In the genomic region with DNA sequence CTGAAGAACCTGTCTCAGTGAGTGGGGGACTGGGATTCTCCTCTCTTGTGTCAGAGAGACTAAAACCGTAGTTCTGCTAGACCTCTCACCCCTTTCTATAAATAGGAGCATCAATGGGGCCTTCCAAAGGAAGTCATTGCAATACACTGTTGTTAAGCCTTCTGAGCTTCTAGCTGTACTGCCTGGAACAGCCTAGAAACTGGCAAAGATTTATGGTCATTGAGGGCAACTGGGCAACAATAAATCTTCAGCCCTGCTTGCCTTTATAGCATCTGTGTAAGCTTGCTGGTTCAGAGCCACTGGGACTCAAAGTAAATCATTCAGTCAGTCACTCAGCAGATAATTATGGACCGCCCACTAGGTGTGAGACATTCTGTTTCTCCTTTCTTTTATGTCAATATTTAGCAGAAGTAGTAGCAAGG, we compare ENCODE assay signal across 1 cellular context.
TF ChIP-seq lines count a peak whose summit lies in the region.

No MANE protein-coding gene starts in this region.

TF ChIP-seq in HEK293, 187 proteins besides CTCF, POLR2A, EP300 and RAD21 (continued from another document and continues in another):
- TF ChIP-seq, protein P1, sequence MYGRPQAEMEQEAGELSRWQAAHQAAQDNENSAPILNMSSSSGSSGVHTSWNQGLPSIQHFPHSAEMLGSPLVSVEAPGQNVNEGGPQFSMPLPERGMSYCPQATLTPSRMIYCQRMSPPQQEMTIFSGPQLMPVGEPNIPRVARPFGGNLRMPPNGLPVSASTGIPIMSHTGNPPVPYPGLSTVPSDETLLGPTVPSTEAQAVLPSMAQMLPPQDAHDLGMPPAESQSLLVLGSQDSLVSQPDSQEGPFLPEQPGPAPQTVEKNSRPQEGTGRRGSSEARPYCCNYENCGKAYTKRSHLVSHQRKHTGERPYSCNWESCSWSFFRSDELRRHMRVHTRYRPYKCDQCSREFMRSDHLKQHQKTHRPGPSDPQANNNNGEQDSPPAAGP (tag by site-specific recombination; IDR thresholded peaks at IDR 0.05), result peak; percentile 83
- TF ChIP-seq ZNF274 (IDR thresholded peaks at IDR 0.05; ENCODE audit: low read length), result no peak
- TF ChIP-seq ZNF274 (tag by site-specific recombination; IDR thresholded peaks at IDR 0.05; ENCODE audit: borderline replicate concordance), result no peak
- no peak for TF ChIP-seq MZF1 (tag by site-specific recombination; IDR thresholded peaks at IDR 0.05; ENCODE audit: borderline replicate concordance)
- TF ChIP-seq SCRT2 (tag by site-specific recombination; IDR thresholded peaks at IDR 0.05), result no peak
- peak; percentile 95 for TF ChIP-seq ZNF24 (tag by site-specific recombination; IDR thresholded peaks at IDR 0.05)
- TF ChIP-seq FEZF1 (tag by site-specific recombination; IDR thresholded peaks at IDR 0.05), result peak; percentile 98
- no peak for TF ChIP-seq ZNF549 (tag by site-specific recombination; IDR thresholded peaks at IDR 0.05)
- TF ChIP-seq ZNF202 (tag by site-specific recombination; IDR thresholded peaks at IDR 0.05; ENCODE audit: borderline replicate concordance), result no peak
- no peak for TF ChIP-seq ZNF747 (tag by site-specific recombination; IDR thresholded peaks at IDR 0.05)
- peak; percentile 96 for TF ChIP-seq ZBTB8A (tag by site-specific recombination; IDR thresholded peaks at IDR 0.05)
- TF ChIP-seq ZNF837 (tag by site-specific recombination; IDR thresholded peaks at IDR 0.05), result no peak
- no peak for TF ChIP-seq MYNN (tag by site-specific recombination; IDR thresholded peaks at IDR 0.05; ENCODE audit: borderline replicate concordance)
- peak; percentile 79 for TF ChIP-seq ZXDB (tag by site-specific recombination; IDR thresholded peaks at IDR 0.05)
- no peak for TF ChIP-seq ZNF654 (tag by site-specific recombination; IDR thresholded peaks at IDR 0.05; ENCODE audit: low read depth)
- TF ChIP-seq, protein P2, sequence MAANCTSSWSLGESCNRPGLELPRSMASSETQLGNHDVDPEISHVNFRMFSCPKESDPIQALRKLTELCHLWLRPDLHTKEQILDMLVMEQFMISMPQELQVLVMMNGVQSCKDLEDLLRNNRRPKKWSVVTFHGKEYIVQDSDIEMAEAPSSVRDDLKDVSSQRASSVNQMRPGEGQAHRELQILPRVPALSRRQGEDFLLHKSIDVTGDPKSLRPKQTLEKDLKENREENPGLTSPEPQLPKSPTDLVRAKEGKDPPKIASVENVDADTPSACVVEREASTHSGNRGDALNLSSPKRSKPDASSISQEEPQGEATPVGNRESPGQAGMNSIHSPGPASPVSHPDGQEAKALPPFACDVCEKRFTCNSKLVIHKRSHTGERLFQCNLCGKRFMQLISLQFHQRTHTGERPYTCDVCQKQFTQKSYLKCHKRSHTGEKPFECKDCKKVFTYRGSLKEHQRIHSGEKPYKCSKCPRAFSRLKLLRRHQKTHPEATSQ (tag by site-specific recombination; IDR thresholded peaks at IDR 0.05), result no peak
- TF ChIP-seq ZNF114 (tag by site-specific recombination; IDR thresholded peaks at IDR 0.05), result no peak
- TF ChIP-seq IKZF3 (tag by site-specific recombination; IDR thresholded peaks at IDR 0.05), result peak; percentile 92
- no peak for TF ChIP-seq ZNF768 (tag by site-specific recombination; IDR thresholded peaks at IDR 0.05)
- TF ChIP-seq ZNF610 (tag by site-specific recombination; IDR thresholded peaks at IDR 0.05; ENCODE audit: borderline replicate concordance), result 0 out of 2 replicates have a peak, but pooled peaks have one; percentile 50
- no peak for TF ChIP-seq GLIS2 (tag by site-specific recombination; IDR thresholded peaks at IDR 0.05)
- no peak for TF ChIP-seq ZNF112 (tag by site-specific recombination; IDR thresholded peaks at IDR 0.05)
- no peak for TF ChIP-seq ZNF560 (tag by site-specific recombination; IDR thresholded peaks at IDR 0.05; ENCODE audit: borderline replicate concordance)
- TF ChIP-seq ZNF223 (tag by site-specific recombination; IDR thresholded peaks at IDR 0.05), result no peak
- TF ChIP-seq, protein P3, sequence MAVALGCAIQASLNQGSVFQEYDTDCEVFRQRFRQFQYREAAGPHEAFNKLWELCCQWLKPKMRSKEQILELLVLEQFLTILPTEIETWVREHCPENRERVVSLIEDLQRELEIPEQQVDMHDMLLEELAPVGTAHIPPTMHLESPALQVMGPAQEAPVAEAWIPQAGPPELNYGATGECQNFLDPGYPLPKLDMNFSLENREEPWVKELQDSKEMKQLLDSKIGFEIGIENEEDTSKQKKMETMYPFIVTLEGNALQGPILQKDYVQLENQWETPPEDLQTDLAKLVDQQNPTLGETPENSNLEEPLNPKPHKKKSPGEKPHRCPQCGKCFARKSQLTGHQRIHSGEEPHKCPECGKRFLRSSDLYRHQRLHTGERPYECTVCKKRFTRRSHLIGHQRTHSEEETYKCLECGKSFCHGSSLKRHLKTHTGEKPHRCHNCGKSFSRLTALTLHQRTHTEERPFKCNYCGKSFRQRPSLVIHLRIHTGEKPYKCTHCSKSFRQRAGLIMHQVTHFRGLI (tag by site-specific recombination; IDR thresholded peaks at IDR 0.05), result no peak
- TF ChIP-seq ZNF600 (tag by site-specific recombination; IDR thresholded peaks at IDR 0.05), result 0 out of 2 replicates have a peak, but pooled peaks have one; percentile 16
- TF ChIP-seq KLF9 (tag by site-specific recombination; IDR thresholded peaks at IDR 0.05; ENCODE audit: low read depth), result peak; percentile 61
- TF ChIP-seq ZNF341 (tag by site-specific recombination; IDR thresholded peaks at IDR 0.05; ENCODE audit: low read depth), result peak; percentile 96
- peak; percentile 97 for TF ChIP-seq ZNF561 (tag by site-specific recombination; IDR thresholded peaks at IDR 0.05; ENCODE audit: borderline replicate concordance)
- no peak for TF ChIP-seq ZNF548 (tag by site-specific recombination; IDR thresholded peaks at IDR 0.05)
- TF ChIP-seq ZNF423 (tag by site-specific recombination; IDR thresholded peaks at IDR 0.05), result no peak; the same call in 1 of the 2 replicates
- no peak for TF ChIP-seq GLI4 (tag by site-specific recombination; IDR thresholded peaks at IDR 0.05)
- peak; percentile 94 for TF ChIP-seq ZSCAN30 (tag by site-specific recombination; IDR thresholded peaks at IDR 0.05)
- peak; percentile 54; the same call in 1 of the 2 replicates for TF ChIP-seq ZNF558 (tag by site-specific recombination; IDR thresholded peaks at IDR 0.05)
- TF ChIP-seq, protein P4, sequence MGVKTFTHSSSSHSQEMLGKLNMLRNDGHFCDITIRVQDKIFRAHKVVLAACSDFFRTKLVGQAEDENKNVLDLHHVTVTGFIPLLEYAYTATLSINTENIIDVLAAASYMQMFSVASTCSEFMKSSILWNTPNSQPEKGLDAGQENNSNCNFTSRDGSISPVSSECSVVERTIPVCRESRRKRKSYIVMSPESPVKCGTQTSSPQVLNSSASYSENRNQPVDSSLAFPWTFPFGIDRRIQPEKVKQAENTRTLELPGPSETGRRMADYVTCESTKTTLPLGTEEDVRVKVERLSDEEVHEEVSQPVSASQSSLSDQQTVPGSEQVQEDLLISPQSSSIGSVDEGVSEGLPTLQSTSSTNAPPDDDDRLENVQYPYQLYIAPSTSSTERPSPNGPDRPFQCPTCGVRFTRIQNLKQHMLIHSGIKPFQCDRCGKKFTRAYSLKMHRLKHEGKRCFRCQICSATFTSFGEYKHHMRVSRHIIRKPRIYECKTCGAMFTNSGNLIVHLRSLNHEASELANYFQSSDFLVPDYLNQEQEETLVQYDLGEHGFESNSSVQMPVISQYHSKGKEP (tag by site-specific recombination; IDR thresholded peaks at IDR 0.05), result peak; percentile 83
- no peak for TF ChIP-seq ZFP37 (tag by site-specific recombination; IDR thresholded peaks at IDR 0.05)
- no peak for TF ChIP-seq ZNF623 (tag by site-specific recombination; IDR thresholded peaks at IDR 0.05)
- TF ChIP-seq GLIS1 (tag by site-specific recombination; IDR thresholded peaks at IDR 0.05), result peak; percentile 60
- no peak for TF ChIP-seq ZNF140 (tag by site-specific recombination; IDR thresholded peaks at IDR 0.05)
- no peak for TF ChIP-seq ZNF214 (tag by site-specific recombination; IDR thresholded peaks at IDR 0.05; ENCODE audit: borderline replicate concordance)
- TF ChIP-seq ZNF777 (tag by site-specific recombination; IDR thresholded peaks at IDR 0.05; ENCODE audit: borderline replicate concordance), result no peak
- TF ChIP-seq, protein P5, sequence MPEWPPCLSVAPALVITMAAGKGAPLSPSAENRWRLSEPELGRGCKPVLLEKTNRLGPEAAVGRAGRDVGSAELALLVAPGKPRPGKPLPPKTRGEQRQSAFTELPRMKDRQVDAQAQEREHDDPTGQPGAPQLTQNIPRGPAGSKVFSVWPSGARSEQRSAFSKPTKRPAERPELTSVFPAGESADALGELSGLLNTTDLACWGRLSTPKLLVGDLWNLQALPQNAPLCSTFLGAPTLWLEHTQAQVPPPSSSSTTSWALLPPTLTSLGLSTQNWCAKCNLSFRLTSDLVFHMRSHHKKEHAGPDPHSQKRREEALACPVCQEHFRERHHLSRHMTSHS (tag by site-specific recombination; IDR thresholded peaks at IDR 0.05), result peak; percentile 85; the same call in 1 of the 2 replicates
- no peak for TF ChIP-seq ZNF830 (tag by site-specific recombination; IDR thresholded peaks at IDR 0.05; ENCODE audit: low read depth)
- no peak for TF ChIP-seq SCRT1 (tag by site-specific recombination; IDR thresholded peaks at IDR 0.05; ENCODE audit: borderline replicate concordance)
- TF ChIP-seq REPIN1 (tag by site-specific recombination; IDR thresholded peaks at IDR 0.05; ENCODE audit: low read depth), result no peak
- peak; percentile 98 for TF ChIP-seq TRIM28 (IDR thresholded peaks at IDR 0.05; ENCODE audit: borderline replicate concordance, low read length)
- TF ChIP-seq, protein P6, sequence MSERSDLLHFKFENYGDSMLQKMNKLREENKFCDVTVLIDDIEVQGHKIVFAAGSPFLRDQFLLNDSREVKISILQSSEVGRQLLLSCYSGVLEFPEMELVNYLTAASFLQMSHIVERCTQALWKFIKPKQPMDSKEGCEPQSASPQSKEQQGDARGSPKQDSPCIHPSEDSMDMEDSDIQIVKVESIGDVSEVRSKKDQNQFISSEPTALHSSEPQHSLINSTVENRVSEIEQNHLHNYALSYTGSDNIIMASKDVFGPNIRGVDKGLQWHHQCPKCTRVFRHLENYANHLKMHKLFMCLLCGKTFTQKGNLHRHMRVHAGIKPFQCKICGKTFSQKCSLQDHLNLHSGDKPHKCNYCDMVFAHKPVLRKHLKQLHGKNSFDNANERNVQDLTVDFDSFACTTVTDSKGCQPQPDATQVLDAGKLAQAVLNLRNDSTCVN (tag by site-specific recombination; optimal IDR thresholded peaks at IDR 0.05), result no peak
- TF ChIP-seq, protein P7, sequence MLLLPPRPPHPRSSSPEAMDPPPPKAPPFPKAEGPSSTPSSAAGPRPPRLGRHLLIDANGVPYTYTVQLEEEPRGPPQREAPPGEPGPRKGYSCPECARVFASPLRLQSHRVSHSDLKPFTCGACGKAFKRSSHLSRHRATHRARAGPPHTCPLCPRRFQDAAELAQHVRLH (tag by site-specific recombination; IDR thresholded peaks at IDR 0.05), result peak; percentile 87
- no peak for TF ChIP-seq ZNF138 (tag by site-specific recombination; IDR thresholded peaks at IDR 0.05; ENCODE audit: borderline replicate concordance)
- TF ChIP-seq MEIS1 (CRISPR knock-in tag; IDR thresholded peaks at IDR 0.05; ENCODE audit: borderline replicate concordance), result no peak
- TF ChIP-seq, protein P8, sequence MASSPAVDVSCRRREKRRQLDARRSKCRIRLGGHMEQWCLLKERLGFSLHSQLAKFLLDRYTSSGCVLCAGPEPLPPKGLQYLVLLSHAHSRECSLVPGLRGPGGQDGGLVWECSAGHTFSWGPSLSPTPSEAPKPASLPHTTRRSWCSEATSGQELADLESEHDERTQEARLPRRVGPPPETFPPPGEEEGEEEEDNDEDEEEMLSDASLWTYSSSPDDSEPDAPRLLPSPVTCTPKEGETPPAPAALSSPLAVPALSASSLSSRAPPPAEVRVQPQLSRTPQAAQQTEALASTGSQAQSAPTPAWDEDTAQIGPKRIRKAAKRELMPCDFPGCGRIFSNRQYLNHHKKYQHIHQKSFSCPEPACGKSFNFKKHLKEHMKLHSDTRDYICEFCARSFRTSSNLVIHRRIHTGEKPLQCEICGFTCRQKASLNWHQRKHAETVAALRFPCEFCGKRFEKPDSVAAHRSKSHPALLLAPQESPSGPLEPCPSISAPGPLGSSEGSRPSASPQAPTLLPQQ (tag by site-specific recombination; IDR thresholded peaks at IDR 0.05), result peak; percentile 14; the same call in 1 of the 2 replicates
- TF ChIP-seq, protein P9, sequence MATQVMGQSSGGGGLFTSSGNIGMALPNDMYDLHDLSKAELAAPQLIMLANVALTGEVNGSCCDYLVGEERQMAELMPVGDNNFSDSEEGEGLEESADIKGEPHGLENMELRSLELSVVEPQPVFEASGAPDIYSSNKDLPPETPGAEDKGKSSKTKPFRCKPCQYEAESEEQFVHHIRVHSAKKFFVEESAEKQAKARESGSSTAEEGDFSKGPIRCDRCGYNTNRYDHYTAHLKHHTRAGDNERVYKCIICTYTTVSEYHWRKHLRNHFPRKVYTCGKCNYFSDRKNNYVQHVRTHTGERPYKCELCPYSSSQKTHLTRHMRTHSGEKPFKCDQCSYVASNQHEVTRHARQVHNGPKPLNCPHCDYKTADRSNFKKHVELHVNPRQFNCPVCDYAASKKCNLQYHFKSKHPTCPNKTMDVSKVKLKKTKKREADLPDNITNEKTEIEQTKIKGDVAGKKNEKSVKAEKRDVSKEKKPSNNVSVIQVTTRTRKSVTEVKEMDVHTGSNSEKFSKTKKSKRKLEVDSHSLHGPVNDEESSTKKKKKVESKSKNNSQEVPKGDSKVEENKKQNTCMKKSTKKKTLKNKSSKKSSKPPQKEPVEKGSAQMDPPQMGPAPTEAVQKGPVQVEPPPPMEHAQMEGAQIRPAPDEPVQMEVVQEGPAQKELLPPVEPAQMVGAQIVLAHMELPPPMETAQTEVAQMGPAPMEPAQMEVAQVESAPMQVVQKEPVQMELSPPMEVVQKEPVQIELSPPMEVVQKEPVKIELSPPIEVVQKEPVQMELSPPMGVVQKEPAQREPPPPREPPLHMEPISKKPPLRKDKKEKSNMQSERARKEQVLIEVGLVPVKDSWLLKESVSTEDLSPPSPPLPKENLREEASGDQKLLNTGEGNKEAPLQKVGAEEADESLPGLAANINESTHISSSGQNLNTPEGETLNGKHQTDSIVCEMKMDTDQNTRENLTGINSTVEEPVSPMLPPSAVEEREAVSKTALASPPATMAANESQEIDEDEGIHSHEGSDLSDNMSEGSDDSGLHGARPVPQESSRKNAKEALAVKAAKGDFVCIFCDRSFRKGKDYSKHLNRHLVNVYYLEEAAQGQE (tag by site-specific recombination; IDR thresholded peaks at IDR 0.05), result no peak
- no peak for TF ChIP-seq ZNF221 (tag by site-specific recombination; IDR thresholded peaks at IDR 0.05; ENCODE audit: borderline replicate concordance)
- peak; percentile 90; the same call in 1 of the 2 replicates for TF ChIP-seq OVOL3 (tag by site-specific recombination; IDR thresholded peaks at IDR 0.05)
- TF ChIP-seq ZNF433 (tag by site-specific recombination; IDR thresholded peaks at IDR 0.05; ENCODE audit: low read depth), result no peak
- no peak; the same call in 1 of the 2 replicates for TF ChIP-seq KLF7 (tag by site-specific recombination; IDR thresholded peaks at IDR 0.05; ENCODE audit: borderline replicate concordance)
- no peak for TF ChIP-seq ZNF239 (tag by site-specific recombination; IDR thresholded peaks at IDR 0.05)
- no peak for TF ChIP-seq ZNF792 (tag by site-specific recombination; IDR thresholded peaks at IDR 0.05)
